Comparison of ENCODE assay signal across 8 cellular contexts in genomic region chr5:138212828-138213160, GRCh38. TPM values are rescaled to one million over a fixed set of nuclear protein-coding genes. Genes with fewer than 3 reads are reported as not detected.
A peak's percentile ranks its signal among the peaks of the same experiment; 100 is the strongest.
DNase-seq lines count a peak whose midpoint lies in the region; ATAC-seq and TF ChIP-seq lines count a peak whose summit lies in the region.

No MANE protein-coding gene starts in this region.

- H3K9me3 Mint-ChIP-seq in activated T-helper 1 cell treated with anti-CD3 and anti-CD28 coated beads, Interleukin-12 subunit alpha, Interleukin-12 subunit beta, Interleukin-2, Interleukin-4 antibody, amounts not matched to agents 30 ng/mL and 10 ng/mL and 1 ng/mL, durations not matched to agents 14 hours and 24 hours and 36 hours, result no peaks in the 10 kb centered on the region

- H3K36me3 Mint-ChIP-seq in activated T-helper 1 cell treated with anti-CD3 and anti-CD28 coated beads, Interleukin-12 subunit alpha, Interleukin-12 subunit beta, Interleukin-2, Interleukin-4 antibody, amounts not matched to agents 30 ng/mL and 10 ng/mL and 1 ng/mL, durations not matched to agents 14 hours and 24 hours and 36 hours (ENCODE audit: low read depth), result peaks cover 7% of the 10 kb centered on the region

- peak overlapping the region; percentile 96 for H3K4me3 Mint-ChIP-seq in activated T-helper 1 cell treated with anti-CD3 and anti-CD28 coated beads, Interleukin-12 subunit alpha, Interleukin-12 subunit beta, Interleukin-2, Interleukin-4 antibody, amounts not matched to agents 30 ng/mL and 10 ng/mL and 1 ng/mL, durations not matched to agents 14 hours and 24 hours and 36 hours

- H3K4me1 Mint-ChIP-seq in activated T-helper 1 cell treated with anti-CD3 and anti-CD28 coated beads, Interleukin-12 subunit alpha, Interleukin-12 subunit beta, Interleukin-2, Interleukin-4 antibody, amounts not matched to agents 30 ng/mL and 10 ng/mL and 1 ng/mL, durations not matched to agents 14 hours and 24 hours and 36 hours (ENCODE audit: low read depth), result peaks cover 24% of the 10 kb centered on the region

- ATAC-seq in GM18505 (IDR thresholded peaks at IDR 0.05; ENCODE audit: unreplicated experiment) (peak; percentile 27), HG03135 (IDR thresholded peaks at IDR 0.05; ENCODE audit: unreplicated experiment) (peak; percentile 28), right cardiac atrium (peak; percentile 36 to 39)

- DNase-seq in A172 (ENCODE audit: low spot score) (peak; percentile 21), right cardiac atrium (peak in 1 of 3 donors; percentile 19), hippocampal formation (lab: John Stamatoyannopoulos, UW) (no peak)
- DNase-seq in activated T-helper 1 cell treated with anti-CD3 and anti-CD28 coated beads, Interleukin-12 subunit alpha, Interleukin-12 subunit beta, Interleukin-2, Interleukin-4 antibody, amounts not matched to agents 30 ng/mL and 10 ng/mL and 1 ng/mL, durations not matched to agents 14 hours and 24 hours and 36 hours (ENCODE audit: low spot score), result no peak
- no peak for DNase-seq in activated effector memory CD4-positive, alpha-beta T cell treated with anti-CD3 and anti-CD28 coated beads, Interleukin-2, amount 50 U/mL, for 16 hours

- H3K27ac ChIP-seq in right cardiac atrium (ENCODE audit: low read length), result peak overlapping the region; percentile 82
- H3K27ac ChIP-seq in skeletal muscle tissue (ENCODE audit: low read depth, low read length), result peak overlapping the region; percentile 90

- TF ChIP-seq POLR2A in GM18505 (IDR thresholded peaks at IDR 0.05; ENCODE audit: borderline replicate concordance, extremely low read depth, insufficient read depth, insufficient read length), result no peak

- 0% methylated on average over 8 of the region's 8 CpGs for WGBS in right cardiac atrium

- H3K4me3 ChIP-seq in right cardiac atrium (ENCODE audit: low read length), result peak overlapping the region; percentile 98
- peak overlapping the region; percentile 95 to 99 (median 97) for H3K4me3 ChIP-seq in skeletal muscle tissue (ENCODE audit: low read length in 3 of 3)

- H3K9me3 ChIP-seq in right cardiac atrium (ENCODE audit: control insufficient read depth, low read length), result no peaks in the 10 kb centered on the region
- H3K9me3 ChIP-seq in skeletal muscle tissue (ENCODE audit: control insufficient read depth in 3 of 3, low read length in 3 of 3), result no peaks in the 10 kb centered on the region

- H3K27me3 Mint-ChIP-seq in activated T-helper 1 cell treated with anti-CD3 and anti-CD28 coated beads, Interleukin-12 subunit alpha, Interleukin-12 subunit beta, Interleukin-2, Interleukin-4 antibody, amounts not matched to agents 30 ng/mL and 10 ng/mL and 1 ng/mL, durations not matched to agents 14 hours and 24 hours and 36 hours (ENCODE audit: insufficient read depth), result no peaks in the 10 kb centered on the region

- no peaks in the 10 kb centered on the region for H3K27me3 ChIP-seq in right cardiac atrium (ENCODE audit: control insufficient read depth, insufficient read depth)
- no peaks in the 10 kb centered on the region for H3K27me3 ChIP-seq in skeletal muscle tissue (ENCODE audit: control insufficient read depth in 3 of 3, insufficient read depth in 3 of 3, low read length in 3 of 3)

- H3K27ac Mint-ChIP-seq in activated T-helper 1 cell treated with anti-CD3 and anti-CD28 coated beads, Interleukin-12 subunit alpha, Interleukin-12 subunit beta, Interleukin-2, Interleukin-4 antibody, amounts not matched to agents 30 ng/mL and 10 ng/mL and 1 ng/mL, durations not matched to agents 14 hours and 24 hours and 36 hours, result peak overlapping the region; percentile 93

- H3K4me1 ChIP-seq in right cardiac atrium (ENCODE audit: control insufficient read depth, insufficient read depth, low read length), result no peaks in the 10 kb centered on the region
- H3K4me1 ChIP-seq in skeletal muscle tissue (ENCODE audit: control insufficient read depth in 3 of 3, insufficient read depth in 3 of 3, low read length in 3 of 3), result peaks cover 8 to 12% (median 10%) of the 10 kb centered on the region in 3 donors

- peak overlapping the region; percentile 99 for H3K9ac ChIP-seq in skeletal muscle tissue (ENCODE audit: low read depth in 1 of 3, low read length in 3 of 3)

- intact Hi-C loops in activated T-helper 1 cell treated with anti-CD3 and anti-CD28 coated beads, Interleukin-12 subunit alpha, Interleukin-12 subunit beta, Interleukin-2, Interleukin-4 antibody, amounts not matched to agents 30 ng/mL and 10 ng/mL and 1 ng/mL, durations not matched to agents 14 hours and 24 hours and 36 hours (cut with micrococcal nuclease), result loop anchor here (1.0 to 5.0 kb wide), 11 partner anchors 34 to 1895 kb away; partner anchors contain the start of genes BRD8, CDC25C, EGR1 and ETF1
- intact Hi-C loops in right cardiac atrium (cut with DNase I), result no loop called here

- H3K36me3 ChIP-seq in skeletal muscle tissue (ENCODE audit: control insufficient read depth in 3 of 3, insufficient read depth in 3 of 3, low read length in 3 of 3), result peaks cover 4 to 5% (median 5%) of the 10 kb centered on the region in 3 donors

RNA-seq across cellular contexts. Expression of gene CDC23, which starts 0.3 kb away (rescaled TPM):
- total RNA-seq in A172 (2014; rRNA removed; shearing (Covaris generic)), result 69.5 and 72.6 TPM in 2 replicates
- 48.0 and 50.4 TPM in 2 replicates for total RNA-seq in activated T-helper 1 cell treated with anti-CD3 and anti-CD28 coated beads, Interleukin-12 subunit alpha, Interleukin-12 subunit beta, Interleukin-2, Interleukin-4 antibody, amounts not matched to agents 30 ng/mL and 10 ng/mL and 1 ng/mL, durations not matched to agents 14 hours and 24 hours and 36 hours
- total RNA-seq in right cardiac atrium (10 to 100 TPM; 15.4 to 17.9 (median 17.4) TPM), skeletal muscle tissue (41.8 TPM)
- 13.3 TPM for polyA plus RNA-seq in right cardiac atrium

RNA-seq across cellular contexts. Expression of gene KIF20A, which starts 33.9 kb away (rescaled TPM):
- total RNA-seq in A172 (2014; rRNA removed; shearing (Covaris generic)), result 105 and 109 TPM in 2 replicates
- total RNA-seq in activated T-helper 1 cell treated with anti-CD3 and anti-CD28 coated beads, Interleukin-12 subunit alpha, Interleukin-12 subunit beta, Interleukin-2, Interleukin-4 antibody, amounts not matched to agents 30 ng/mL and 10 ng/mL and 1 ng/mL, durations not matched to agents 14 hours and 24 hours and 36 hours, result 17.4 and 18.8 TPM in 2 replicates
- total RNA-seq in right cardiac atrium, result 1 to 10 TPM in 2 of 4 donors, under 1 TPM in 1, not detected in 1; 0.71 to 1.7 (median 1.4) TPM
- polyA plus RNA-seq in right cardiac atrium, result 0.18 TPM
- total RNA-seq in skeletal muscle tissue, result 8.9 TPM

RNA-seq across cellular contexts. Expression of gene BRD8, which starts 34.4 kb away (rescaled TPM):
- total RNA-seq in A172 (2014; rRNA removed; shearing (Covaris generic)), result 63.6 and 91.5 TPM in 2 replicates
- total RNA-seq in activated T-helper 1 cell treated with anti-CD3 and anti-CD28 coated beads, Interleukin-12 subunit alpha, Interleukin-12 subunit beta, Interleukin-2, Interleukin-4 antibody, amounts not matched to agents 30 ng/mL and 10 ng/mL and 1 ng/mL, durations not matched to agents 14 hours and 24 hours and 36 hours, result 51.8 and 57.9 TPM in 2 replicates
- total RNA-seq in right cardiac atrium, result 10 to 100 TPM; 22.2 to 38.7 (median 31.6) TPM
- polyA plus RNA-seq in right cardiac atrium, result 23.5 TPM
- total RNA-seq in skeletal muscle tissue, result 34.4 TPM
